ENCODE assay signal across 17 cellular contexts in the genomic region with DNA sequence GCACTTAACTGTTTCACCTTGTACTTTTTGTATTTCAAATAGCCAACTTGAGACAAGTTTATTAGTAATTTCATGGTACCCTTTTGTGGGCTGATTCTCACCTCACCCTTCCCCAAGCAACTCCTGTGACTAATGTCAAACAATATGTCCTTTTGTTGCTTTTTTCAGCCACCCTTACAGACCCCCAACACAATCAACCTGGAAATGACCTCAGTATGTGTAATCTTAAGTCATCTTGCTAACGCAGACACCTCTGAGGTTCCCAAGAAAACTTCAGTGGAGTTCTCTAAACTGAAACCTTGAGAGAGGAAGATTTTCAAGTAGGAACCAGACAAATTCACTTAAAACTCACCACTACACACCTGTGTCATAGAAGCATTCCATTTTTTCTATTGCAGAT.
DNase-seq lines count a peak whose midpoint lies in the region; ATAC-seq and TF ChIP-seq lines count a peak whose summit lies in the region.
"Had no signal": no experiment of that assay in that cellular context is flagged by ENCODE, and none has a peak within 500 bp of the region (broad histone marks: within the 10 kb centered on the region; RNA-seq: fewer than 3 reads in every experiment).

No MANE protein-coding gene starts in this region.

- peak overlapping the region; percentile 19 for H3K27ac Mint-ChIP-seq in memory B cell
- H3K27ac Mint-ChIP-seq in CD8-positive, alpha-beta T cell: no peak overlapping the region
- H3K27ac Mint-ChIP-seq: B cell had no signal

- no peaks in the 10 kb centered on the region for H3K4me1 ChIP-seq in CD8-positive, alpha-beta T cell (ENCODE audit: insufficient read depth, low read length)
- no peaks in the 10 kb centered on the region for H3K4me1 ChIP-seq in effector memory CD4-positive, alpha-beta T cell (ENCODE audit: control insufficient read depth, insufficient read depth, low read length, poor library complexity, severe bottlenecking)
- H3K4me1 ChIP-seq: Peyer's patch had no signal

- no peak for ATAC-seq in memory B cell (ENCODE audit: low read depth)
- ATAC-seq in CD8-positive, alpha-beta T cell: no peak
- ATAC-seq: K562 had no signal

- H3K9me3 ChIP-seq in CD8-positive, alpha-beta T cell (ENCODE audit: low read length): no peaks in the 10 kb centered on the region
- H3K9me3 ChIP-seq in effector memory CD4-positive, alpha-beta T cell (ENCODE audit: control insufficient read depth, low read length): no peaks in the 10 kb centered on the region
- H3K9me3 ChIP-seq: Peyer's patch, SK-N-SH had no signal

- no peaks in the 10 kb centered on the region for H3K36me3 ChIP-seq in CD8-positive, alpha-beta T cell (ENCODE audit: insufficient read depth, low read length)
- no peaks in the 10 kb centered on the region for H3K36me3 ChIP-seq in effector memory CD4-positive, alpha-beta T cell (ENCODE audit: control insufficient read depth, insufficient read depth, low read length)
- H3K36me3 ChIP-seq: Peyer's patch had no signal

- no peak overlapping the region for H3K4me3 ChIP-seq in epithelial cell of esophagus (ENCODE audit: low read length)
- H3K4me3 ChIP-seq in CD8-positive, alpha-beta T cell (ENCODE audit: low read depth, low read length): no peak overlapping the region
- no peak overlapping the region for H3K4me3 ChIP-seq in effector memory CD4-positive, alpha-beta T cell (ENCODE audit: insufficient read depth, low read depth, low read length, poor library complexity, severe bottlenecking)
- H3K4me3 ChIP-seq: K562, Peyer's patch had no signal

- no peaks in the 10 kb centered on the region for H3K27me3 ChIP-seq in CD8-positive, alpha-beta T cell (ENCODE audit: insufficient read depth, low read length)
- H3K27me3 ChIP-seq in effector memory CD4-positive, alpha-beta T cell (replicated peaks; ENCODE audit: control insufficient read depth, insufficient read depth, low read length, poor library complexity, severe bottlenecking): no peaks in the 10 kb centered on the region
- H3K27me3 ChIP-seq: Peyer's patch had no signal

- intact Hi-C loops in CD8-positive, alpha-beta T cell (cut with DNase I, micrococcal nuclease): no loop called here

- peaks cover 11% of the 10 kb centered on the region for H3K9me3 Mint-ChIP-seq in memory B cell
- peaks cover 3% of the 10 kb centered on the region for H3K9me3 Mint-ChIP-seq in CD8-positive, alpha-beta T cell

- POLR2A ChIA-PET in CD8-positive, alpha-beta T cell (lab: Charles Lee): interaction anchor here (0.6 kb wide), 1 partner anchor 1355 kb away, joined by 3 read pairs; no protein-coding TSS in a partner anchor

- H3K36me3 Mint-ChIP-seq in memory B cell: peaks cover 55% of the 10 kb centered on the region
- no peaks in the 10 kb centered on the region for H3K36me3 Mint-ChIP-seq in CD8-positive, alpha-beta T cell

- CTCF ChIA-PET in CD8-positive, alpha-beta T cell (lab: Charles Lee): no interaction called here

- H3K27me3 Mint-ChIP-seq in memory B cell: no peaks in the 10 kb centered on the region
- H3K27me3 Mint-ChIP-seq in CD8-positive, alpha-beta T cell (ENCODE audit: low read depth): peaks cover 4% of the 10 kb centered on the region
- H3K27me3 Mint-ChIP-seq: B cell had no signal

- H3K4me1 Mint-ChIP-seq in memory B cell: peaks cover 10% of the 10 kb centered on the region
- H3K4me1 Mint-ChIP-seq in CD8-positive, alpha-beta T cell (ENCODE audit: low read depth): no peaks in the 10 kb centered on the region

- no peak overlapping the region for H3K4me3 Mint-ChIP-seq in memory B cell
- H3K4me3 Mint-ChIP-seq in CD8-positive, alpha-beta T cell: no peak overlapping the region
- H3K4me3 Mint-ChIP-seq: B cell had no signal

- DNase-seq in Daoy (ENCODE audit: low read depth): peak; percentile 18
- peak; percentile 42 for DNase-seq in RPMI7951 (ENCODE audit: low read depth)
- DNase-seq in epithelial cell of esophagus (ENCODE audit: low read depth): peak; percentile 39
- DNase-seq in memory B cell (ENCODE audit: low spot score in 2 of 2): no peak
- DNase-seq in MV-4-11 (lab: John Stamatoyannopoulos, UW): no peak
- no peak for DNase-seq in CD8-positive, alpha-beta T cell
- DNase-seq in effector memory CD4-positive, alpha-beta T cell: no peak
- DNase-seq: EL, NCI-H1436 treated with DMSO at 0.1 percent for 48 hours, NCI-H2029 treated with DMSO at 0.1 percent for 48 hours, NCI-H2171, NCI-H446 treated with DMSO at 0.1 percent for 48 hours, Peyer's patch, SHP77, SK-N-SH had no signal

- no peak for TF ChIP-seq CTCF in epithelial cell of esophagus (IDR thresholded peaks at IDR 0.05; ENCODE audit: insufficient read depth, low read depth, low read length, missing control alignments)
- TF ChIP-seq CTCF in CD8-positive, alpha-beta T cell (IDR thresholded peaks at IDR 0.05): no peak

- no peak overlapping the region for H3K27ac ChIP-seq in CD8-positive, alpha-beta T cell (ENCODE audit: low read depth, low read length)
- no peak overlapping the region for H3K27ac ChIP-seq in effector memory CD4-positive, alpha-beta T cell (ENCODE audit: insufficient read depth, low read length, poor library complexity, severe bottlenecking)
- H3K27ac ChIP-seq: Peyer's patch had no signal

Comparison
In these comparisons a context has a peak if more than half of its experiments do, and no peak if none do; other contexts are left out.
1. DNase-seq: peak in Daoy (single experiment), RPMI7951 (single experiment) and epithelial cell of esophagus (single experiment); none in memory B cell (0 of 2), MV-4-11 (single experiment), CD8-positive, alpha-beta T cell (0 of 7) and effector memory CD4-positive, alpha-beta T cell (0 of 3).